In the genomic region with DNA sequence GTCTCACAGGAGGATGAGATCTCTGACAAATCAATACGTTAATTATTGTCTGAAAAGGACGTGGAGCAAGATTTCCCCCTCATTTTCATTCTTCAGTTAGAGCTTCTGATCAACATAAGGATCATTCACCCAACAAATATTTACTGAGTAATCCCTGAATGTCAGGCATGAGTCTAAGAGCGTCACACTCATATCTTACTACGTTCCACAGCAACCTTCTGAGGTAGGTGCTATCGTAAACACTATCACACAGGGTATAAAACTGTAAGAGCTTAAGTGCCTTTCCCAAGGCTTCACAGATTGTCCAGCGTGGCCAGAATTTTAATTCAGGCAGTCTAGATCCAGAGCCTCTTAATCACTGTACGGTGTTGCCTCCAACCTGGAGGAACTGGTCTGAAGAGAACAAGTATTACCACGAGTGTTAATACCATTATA, we compare ENCODE assay signal across 12 cellular contexts. TPM values are rescaled to one million over a fixed set of nuclear protein-coding genes. Genes with fewer than 3 reads are reported as not detected.
DNase-seq lines count a peak whose midpoint lies in the region; ATAC-seq and TF ChIP-seq lines count a peak whose summit lies in the region.
"Had no signal": no experiment of that assay in that cellular context is flagged by ENCODE, and none has a peak within 500 bp of the region (broad histone marks: within the 10 kb centered on the region; RNA-seq: fewer than 3 reads in every experiment).

No MANE protein-coding gene starts in this region.

- no peaks in the 10 kb centered on the region for H3K36me3 Mint-ChIP-seq in activated naive CD8-positive, alpha-beta T cell treated with anti-CD3 and anti-CD28 coated beads for 36 hours
- H3K36me3 Mint-ChIP-seq: naive B cell had no signal

- peak overlapping the region in 1 of 2 experiments; percentile 29 for H3K14ac ChIP-seq in mesenchymal stem cell (ENCODE audit: low read length in 2 of 2)

- H3K4me3 ChIP-seq in left ventricle myocardium inferior (no peak overlapping the region), mesenchymal stem cell (ENCODE audit: insufficient read depth in 1 of 2, low read depth in 1 of 2, low read length in 2 of 2) (no peak overlapping the region)

- H3K9me3 ChIP-seq in left ventricle myocardium inferior (replicated peaks) (peaks cover 10% of the 10 kb centered on the region), mesenchymal stem cell (ENCODE audit: control insufficient read depth, low read length) (peaks cover 5% of the 10 kb centered on the region)

- H2BK15ac ChIP-seq in mesenchymal stem cell (ENCODE audit: low read depth, poor library complexity, severe bottlenecking) = peak overlapping the region; percentile 2

- H3K4me1 ChIP-seq in left ventricle myocardium inferior = peaks cover 38% of the 10 kb centered on the region
- H3K4me1 ChIP-seq in mesenchymal stem cell (ENCODE audit: control insufficient read depth, insufficient read depth, low read depth, low read length) = peaks cover 2% of the 10 kb centered on the region

- H3K36me3 ChIP-seq in left ventricle myocardium inferior (no peaks in the 10 kb centered on the region), mesenchymal stem cell (ENCODE audit: control insufficient read depth in 1 of 2, insufficient read depth in 2 of 2, low read depth in 1 of 2, low read length in 2 of 2) (no peaks in the 10 kb centered on the region)

- H2BK5ac ChIP-seq in mesenchymal stem cell (ENCODE audit: low read depth, low read length, poor library complexity, severe bottlenecking) = no peak overlapping the region

- H2AK5ac ChIP-seq in mesenchymal stem cell (ENCODE audit: low read length, severe bottlenecking) = no peak overlapping the region

- peak overlapping the region; percentile 88 for H3K27ac ChIP-seq in left ventricle myocardium inferior (replicated peaks)
- H3K27ac ChIP-seq in mesenchymal stem cell (ENCODE audit: low read length, poor library complexity, severe bottlenecking) = no peak overlapping the region

- no peak overlapping the region for H3K27ac Mint-ChIP-seq in activated naive CD8-positive, alpha-beta T cell treated with anti-CD3 and anti-CD28 coated beads for 36 hours
- H3K27ac Mint-ChIP-seq: naive B cell had no signal

- 35% methylated on average over 8 of the region's 8 CpGs for WGBS in mesenchymal stem cell

- H3K23ac ChIP-seq in mesenchymal stem cell (ENCODE audit: low read length in 2 of 2) = no peak overlapping the region

- DNase-seq in left ventricle myocardium inferior (no peak), left cardiac atrium (no peak), dermis blood vessel endothelial cell (peak; percentile 18), mesenchymal stem cell (peak; percentile 88), NCI-H1930 (lab: John Stamatoyannopoulos, UW) (no peak)
- DNase-seq in activated naive CD8-positive, alpha-beta T cell treated with anti-CD3 and anti-CD28 coated beads for 36 hours = no peak
- DNase-seq: activated CD8-positive, alpha-beta memory T cell treated with anti-CD3 and anti-CD28 coated beads, Interleukin-2, amount 50 U/mL, for 4 hours; AML-193; naive B cell; stimulated activated CD4-positive, alpha-beta T cell treated with anti-CD3 and anti-CD28 coated beads, Interleukin-1b, Interleukin-23, amount 100 ng/mL, for 48 hours had no signal

- peak overlapping the region in 1 of 2 experiments; percentile 5 for H3K18ac ChIP-seq in mesenchymal stem cell (ENCODE audit: low read depth in 1 of 2, low read length in 2 of 2)

- no peak overlapping the region for H3K4ac ChIP-seq in mesenchymal stem cell (ENCODE audit: low read depth in 1 of 2, low read length in 2 of 2)

- H4K8ac ChIP-seq in mesenchymal stem cell (ENCODE audit: low read length) = no peak overlapping the region

- no peaks in the 10 kb centered on the region for H3K79me1 ChIP-seq in mesenchymal stem cell (replicated peaks; ENCODE audit: low read length, poor library complexity, severe bottlenecking)

- H3K9me3 Mint-ChIP-seq in activated naive CD8-positive, alpha-beta T cell treated with anti-CD3 and anti-CD28 coated beads for 36 hours = no peaks in the 10 kb centered on the region

- no peak for ATAC-seq in left cardiac atrium
- ATAC-seq in GM18909 (IDR thresholded peaks at IDR 0.05; ENCODE audit: poor library complexity, unreplicated experiment) = no peak
- ATAC-seq in GM18858 (IDR thresholded peaks at IDR 0.05; ENCODE audit: unreplicated experiment) = no peak

- no peak overlapping the region for H4K91ac ChIP-seq in mesenchymal stem cell (ENCODE audit: low read length)

- no peak for TF ChIP-seq CTCF in left ventricle myocardium inferior (IDR thresholded peaks at IDR 0.05; ENCODE audit: borderline replicate concordance)

- no peak overlapping the region for H3K4me3 Mint-ChIP-seq in activated naive CD8-positive, alpha-beta T cell treated with anti-CD3 and anti-CD28 coated beads for 36 hours
- H3K4me3 Mint-ChIP-seq: naive B cell had no signal

- peaks cover 3% of the 10 kb centered on the region for H3K27me3 Mint-ChIP-seq in activated naive CD8-positive, alpha-beta T cell treated with anti-CD3 and anti-CD28 coated beads for 36 hours

- peak overlapping the region; percentile 49 to 60 for H2BK12ac ChIP-seq in mesenchymal stem cell (ENCODE audit: low read length in 2 of 2)

- no peaks in the 10 kb centered on the region for H3K4me1 Mint-ChIP-seq in activated naive CD8-positive, alpha-beta T cell treated with anti-CD3 and anti-CD28 coated beads for 36 hours
- H3K4me1 Mint-ChIP-seq: naive B cell had no signal

- intact Hi-C loops in left ventricle myocardium inferior (cut with micrococcal nuclease) = no loop called here
- intact Hi-C loops in left cardiac atrium (cut with DNase I) = no loop called here

- peak overlapping the region; percentile 83 for H3K9ac ChIP-seq in mesenchymal stem cell (ENCODE audit: low read length)

- no peak overlapping the region for H3K4me2 ChIP-seq in mesenchymal stem cell (ENCODE audit: low read length, poor library complexity, severe bottlenecking)

- H2BK120ac ChIP-seq in mesenchymal stem cell (ENCODE audit: low read depth, low read length) = no peak overlapping the region

- H3K27me3 ChIP-seq in left ventricle myocardium inferior (ENCODE audit: low read depth) = no peaks in the 10 kb centered on the region
- no peaks in the 10 kb centered on the region for H3K27me3 ChIP-seq in mesenchymal stem cell (ENCODE audit: control insufficient read depth in 1 of 2, insufficient read depth in 1 of 2, low read length in 2 of 2)

- H2AFZ ChIP-seq in mesenchymal stem cell (ENCODE audit: low read depth, low read length) = no peak overlapping the region

RNA-seq across cellular contexts. Expression of a gene that starts 10.6 kb away (rescaled TPM):
- total RNA-seq in left ventricle myocardium inferior (103 TPM), left cardiac atrium (100 to 1,000 TPM; 125 to 194 TPM), dermis blood vessel endothelial cell (921 and 1,047 TPM in 2 replicates)
- 80.3 TPM for polyA plus RNA-seq in mesenchymal stem cell (2013, experiment 1 of 2)
- 86.8 TPM for polyA plus RNA-seq in mesenchymal stem cell (2013, experiment 2 of 2)
- not detected for total RNA-seq in activated naive CD8-positive, alpha-beta T cell treated with anti-CD3 and anti-CD28 coated beads for 36 hours

RNA-seq across cellular contexts. Expression of a gene that starts 54.6 kb away (rescaled TPM):
- total RNA-seq in left ventricle myocardium inferior (11.2 TPM), left cardiac atrium (10 to 100 TPM; 12.5 to 13.2 TPM), dermis blood vessel endothelial cell (363 and 529 TPM in 2 replicates)
- polyA plus RNA-seq in mesenchymal stem cell (2013, experiment 1 of 2) = 0.94 TPM
- polyA plus RNA-seq in mesenchymal stem cell (2013, experiment 2 of 2) = 0.88 TPM
- total RNA-seq in activated naive CD8-positive, alpha-beta T cell treated with anti-CD3 and anti-CD28 coated beads for 36 hours = not detected

Comparison
In these comparisons a context has a peak if more than half of its experiments do, and no peak if none do; other contexts are left out.
1. DNase-seq: peak in dermis blood vessel endothelial cell (single experiment) and mesenchymal stem cell (single experiment); none in left ventricle myocardium inferior (single experiment), left cardiac atrium (single experiment), activated naive CD8-positive, alpha-beta T cell treated with anti-CD3 and anti-CD28 coated beads for 36 hours (single experiment) and NCI-H1930 (0 of 2).
2. RNA of a gene that starts 10.6 kb away (total RNA-seq): 921 to 1,047 TPM in dermis blood vessel endothelial cell, 125 to 194 TPM in left cardiac atrium and 103 TPM in left ventricle myocardium inferior (single experiment); not detected in activated naive CD8-positive, alpha-beta T cell treated with anti-CD3 and anti-CD28 coated beads for 36 hours; every median in the first group is over 10 times any median in the second.
3. RNA of a gene that starts 54.6 kb away (total RNA-seq): 363 to 529 TPM in dermis blood vessel endothelial cell; 12.5 to 13.2 TPM in left cardiac atrium, 11.2 TPM in left ventricle myocardium inferior (single experiment) and not detected in activated naive CD8-positive, alpha-beta T cell treated with anti-CD3 and anti-CD28 coated beads for 36 hours; every median in the first group is over 10 times any median in the second.